ENCODE assay signal across 19 cellular contexts in the genomic region with DNA sequence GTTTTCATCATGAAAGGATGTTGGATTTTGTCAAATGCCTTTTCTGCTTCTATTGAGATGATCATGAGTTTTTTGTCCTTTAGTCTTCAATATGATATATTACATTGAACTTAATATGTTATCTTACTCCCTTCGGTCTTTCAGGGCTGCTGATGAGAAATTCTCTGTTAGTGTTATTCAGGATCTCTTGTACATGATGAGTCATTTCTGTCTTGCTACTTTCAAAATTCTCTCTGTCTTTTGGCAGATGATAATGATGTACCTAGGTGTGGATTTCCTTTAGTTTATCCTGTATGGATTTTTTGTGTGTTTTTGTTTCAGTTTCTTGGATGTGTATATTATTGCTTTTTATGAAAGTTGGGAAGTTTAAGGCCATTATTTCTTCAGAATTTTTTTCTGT.
A peak's percentile ranks its signal among the peaks of the same experiment; 100 is the strongest.
DNase-seq lines count a peak whose midpoint lies in the region; ATAC-seq, FAIRE-seq and TF ChIP-seq lines count a peak whose summit lies in the region.
"Had no signal": no experiment of that assay in that cellular context is flagged by ENCODE, and none has a peak within 500 bp of the region (broad histone marks: within the 10 kb centered on the region; RNA-seq: fewer than 3 reads in every experiment).

No MANE protein-coding gene starts in this region.

- no peaks in the 10 kb centered on the region for H3K27me3 Mint-ChIP-seq in astrocyte (ENCODE audit: low read depth, unreplicated experiment)
- H3K27me3 Mint-ChIP-seq: IgD-negative memory B cell had no signal

- H3K4me1 Mint-ChIP-seq in astrocyte (ENCODE audit: low read depth, unreplicated experiment), result peaks cover 27% of the 10 kb centered on the region
- H3K4me1 Mint-ChIP-seq: CD4-positive, CD25-positive, alpha-beta regulatory T cell; IgD-negative memory B cell had no signal

- H3K9me1 ChIP-seq in keratinocyte (ENCODE audit: control insufficient read depth, extremely low read depth, insufficient read depth, low read length), result no peaks in the 10 kb centered on the region

- H3K36me3 ChIP-seq in astrocyte (ENCODE audit: insufficient read depth, low read length) (no peaks in the 10 kb centered on the region), keratinocyte (ENCODE audit: control insufficient read depth in 2 of 2, extremely low read depth in 1 of 2, insufficient read depth in 2 of 2, low read length in 2 of 2) (no peaks in the 10 kb centered on the region)
- H3K36me3 ChIP-seq: BLaER1 treated with 17β-estradiol and CSF1 and Interleukin-3, amounts not matched to agents 10 nM and 100 nM; HAP-1 had no signal

- H4K20me1 ChIP-seq in astrocyte (ENCODE audit: insufficient read depth, low read length) (no peaks in the 10 kb centered on the region), keratinocyte (ENCODE audit: control insufficient read depth, extremely low read depth, insufficient read depth, low read length) (no peaks in the 10 kb centered on the region)
- H4K20me1 ChIP-seq: BLaER1 treated with 17β-estradiol and CSF1 and Interleukin-3, amounts not matched to agents 10 nM and 100 nM had no signal

- peaks cover 17% of the 10 kb centered on the region for H3K9me3 Mint-ChIP-seq in astrocyte (ENCODE audit: unreplicated experiment)

- ATAC-seq in esophagus mucosa (no peak), GM21825 (IDR thresholded peaks at IDR 0.05; ENCODE audit: unreplicated experiment) (no peak)

- H3K79me2 ChIP-seq in astrocyte (ENCODE audit: insufficient read depth, low read length) (no peaks in the 10 kb centered on the region), keratinocyte (ENCODE audit: control insufficient read depth, insufficient read depth, low read length) (no peaks in the 10 kb centered on the region)

- FAIRE-seq in astrocyte (lab: Jason Lieb, UNC) (peak; percentile 74), keratinocyte (lab: Jason Lieb, UNC) (peak; percentile 53)
- FAIRE-seq: G401.6, GM12891 had no signal

- peak; percentile 34 for DNase-seq in ELR (ENCODE audit: low read depth)
- DNase-seq in HT1080 (ENCODE audit: low read depth), result peak; percentile 24
- DNase-seq in astrocyte (ENCODE audit: low read depth), result no peak
- DNase-seq in keratinocyte (ENCODE audit: low read depth, low spot score), result no peak
- no peak for DNase-seq in inferior parietal cortex (ENCODE audit: extremely low spot score)
- DNase-seq: ACHN; Calu3; CD4-positive, CD25-positive, alpha-beta regulatory T cell; DMS79; GOT3; HFFc6; KG1 had no signal

- no peak overlapping the region for H3K4me3 Mint-ChIP-seq in astrocyte (ENCODE audit: unreplicated experiment)
- H3K4me3 Mint-ChIP-seq: CD4-positive, CD25-positive, alpha-beta regulatory T cell; HFFc6; IgD-negative memory B cell had no signal

- H3K27me3 ChIP-seq in astrocyte (ENCODE audit: insufficient read depth, low read length) (no peaks in the 10 kb centered on the region), keratinocyte (ENCODE audit: control insufficient read depth, extremely low read depth, insufficient read depth, low read length) (no peaks in the 10 kb centered on the region)
- H3K27me3 ChIP-seq: BLaER1 treated with 17β-estradiol and CSF1 and Interleukin-3, amounts not matched to agents 10 nM and 100 nM had no signal

- H2AFZ ChIP-seq in astrocyte (ENCODE audit: low read depth, low read length) (no peak overlapping the region), keratinocyte (ENCODE audit: control insufficient read depth, low read length) (no peak overlapping the region)

- H3K9me3 ChIP-seq in astrocyte (ENCODE audit: insufficient read depth, low read depth, low read length) (no peaks in the 10 kb centered on the region), keratinocyte (ENCODE audit: control insufficient read depth, low read depth, low read length) (no peaks in the 10 kb centered on the region)
- H3K9me3 ChIP-seq: HAP-1 had no signal

- dilution Hi-C loops in keratinocyte (cut with MboI; ENCODE audit: extremely low pct_ligation_motif_present, low sequenced_read_pairs), result no loop called here

- H3K4me2 ChIP-seq in astrocyte (ENCODE audit: low read length) (no peak overlapping the region), keratinocyte (ENCODE audit: control insufficient read depth, extremely low read depth, insufficient read depth, low read depth, low read length) (no peak overlapping the region)
- H3K4me2 ChIP-seq: BLaER1 treated with 17β-estradiol and CSF1 and Interleukin-3, amounts not matched to agents 10 nM and 100 nM had no signal

- TF ChIP-seq CTCF in astrocyte (IDR thresholded peaks at IDR 0.05; ENCODE audit: insufficient read depth, low read depth, low read length) (no peak), keratinocyte (optimal IDR thresholded peaks at IDR 0.05 in 1 of 3, IDR thresholded peaks at IDR 0.05 in 1 of 3, conservative IDR thresholded peaks at IDR 0.05 in 1 of 3; ENCODE audit: extremely low read depth in 1 of 3, insufficient read depth in 2 of 3, low read length in 3 of 3) (no peak)

- no peak overlapping the region for H3K4me3 ChIP-seq in astrocyte (ENCODE audit: insufficient read depth, low read depth, low read length)
- H3K4me3 ChIP-seq in keratinocyte (ENCODE audit: control insufficient read depth in 2 of 3, extremely low read depth in 1 of 3, insufficient read depth in 2 of 3, low read depth in 1 of 3, low read length in 3 of 3), result no peak overlapping the region
- H3K4me3 ChIP-seq: BLaER1 treated with 17β-estradiol and CSF1 and Interleukin-3, amounts not matched to agents 10 nM and 100 nM; HAP-1 had no signal

- no peak overlapping the region for H3K9ac ChIP-seq in astrocyte (ENCODE audit: low read length)
- H3K9ac ChIP-seq in keratinocyte (ENCODE audit: control insufficient read depth, extremely low read depth, insufficient read depth, low read length), result no peak overlapping the region
- H3K9ac ChIP-seq: BLaER1 treated with 17β-estradiol and CSF1 and Interleukin-3, amounts not matched to agents 10 nM and 100 nM had no signal

- H3K27ac ChIP-seq in astrocyte (ENCODE audit: low read depth, low read length), result no peak overlapping the region
- H3K27ac ChIP-seq in keratinocyte (ENCODE audit: control insufficient read depth, insufficient read depth, low read length), result no peak overlapping the region
- H3K27ac ChIP-seq: BLaER1 treated with 17β-estradiol and CSF1 and Interleukin-3, amounts not matched to agents 10 nM and 100 nM had no signal

- peaks cover 7% of the 10 kb centered on the region for H3K4me1 ChIP-seq in astrocyte (ENCODE audit: insufficient read depth, low read length)
- H3K4me1 ChIP-seq in keratinocyte (ENCODE audit: control insufficient read depth, extremely low read depth, insufficient read depth, low read length), result peaks cover 30% of the 10 kb centered on the region
- H3K4me1 ChIP-seq: BLaER1 treated with 17β-estradiol and CSF1 and Interleukin-3, amounts not matched to agents 10 nM and 100 nM; HAP-1 had no signal

- H3K36me3 Mint-ChIP-seq in astrocyte (ENCODE audit: low read depth, unreplicated experiment), result no peaks in the 10 kb centered on the region
- H3K36me3 Mint-ChIP-seq: CD4-positive, CD25-positive, alpha-beta regulatory T cell; IgD-negative memory B cell had no signal

- H3K27ac Mint-ChIP-seq in astrocyte (ENCODE audit: unreplicated experiment), result no peak overlapping the region
- H3K27ac Mint-ChIP-seq: HFFc6, IgD-negative memory B cell had no signal

Comparison
In these comparisons a context has a peak if more than half of its experiments do, and no peak if none do; other contexts are left out.
1. DNase-seq: peak in ELR (single experiment) and HT1080 (single experiment); none in astrocyte (single experiment), keratinocyte (single experiment) and inferior parietal cortex (single experiment).